In the genomic region with DNA sequence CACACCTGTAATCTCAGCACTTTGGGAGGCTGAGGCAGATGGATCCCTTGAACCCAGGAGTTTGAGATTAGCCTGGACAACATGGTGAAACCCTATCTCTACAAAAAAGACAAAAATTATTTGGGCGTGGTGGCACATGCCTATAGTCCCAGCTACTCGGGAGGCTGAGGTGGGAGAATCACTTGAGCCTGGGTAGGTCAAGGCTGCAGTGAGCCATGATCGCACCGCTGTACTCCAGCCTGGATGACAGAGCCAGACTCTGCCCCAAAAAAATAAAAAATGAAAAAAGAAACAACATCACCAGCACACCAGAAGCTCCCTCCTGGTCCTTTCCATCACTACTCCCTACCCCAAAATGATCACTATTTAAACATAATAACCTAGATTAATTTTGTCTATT, we compare ENCODE assay signal across 17 cellular contexts. TPM values are rescaled to one million over a fixed set of nuclear protein-coding genes. Genes with fewer than 3 reads are reported as not detected.
DNase-seq lines count a peak whose midpoint lies in the region; ATAC-seq and TF ChIP-seq lines count a peak whose summit lies in the region.
"Had no signal": no experiment of that assay in that cellular context is flagged by ENCODE, and none has a peak within 500 bp of the region (broad histone marks: within the 10 kb centered on the region; RNA-seq: fewer than 3 reads in every experiment).

No MANE protein-coding gene starts in this region.

- H3K9me3 Mint-ChIP-seq in activated T-cell treated with anti-CD3 and anti-CD28 coated beads, Interleukin-2, amount 50 U/mL, for 4 hours, result no peaks in the 10 kb centered on the region
- H3K9me3 Mint-ChIP-seq in endodermal cell, result peaks cover 2% of the 10 kb centered on the region

- in situ Hi-C loops in Panc1 (cut with HindIII; ENCODE audit: low pct_unique_long_range_greater_than_20kb, low sequenced_read_pairs), result no loop called here

- BruUV-seq in Panc1 (replicated peaks; lab: Mats Ljungman, UMichigan), result no TSS peak

- H3K4me3 ChIP-seq in Panc1 (ENCODE audit: low read depth in 2 of 2, low read length in 2 of 2) (peak overlapping the region; percentile 17 to 94; a peak in 3 of 4 replicates), endodermal cell (ENCODE audit: low read length) (peak overlapping the region; percentile 95), sigmoid colon (no peak overlapping the region), ascending aorta (peak overlapping the region in 1 of 2 donors; percentile 90)
- H3K4me3 ChIP-seq: uterus had no signal

- peaks cover 5% of the 10 kb centered on the region; the same call in 1 of the 2 replicates for H3K36me3 ChIP-seq in Panc1 (ENCODE audit: control insufficient read depth, insufficient read depth, low read length)
- peaks cover 28% of the 10 kb centered on the region for H3K36me3 ChIP-seq in endodermal cell (ENCODE audit: control insufficient read depth, insufficient read depth, low read length)
- peaks cover 0 to 9% (median 2%) of the 10 kb centered on the region in 4 donors for H3K36me3 ChIP-seq in sigmoid colon
- peaks cover 4 to 5% of the 10 kb centered on the region in 2 donors for H3K36me3 ChIP-seq in ascending aorta
- H3K36me3 ChIP-seq: neutrophil, uterus had no signal

- peak overlapping the region; percentile 2 for H3K4me3 Mint-ChIP-seq in activated T-cell treated with anti-CD3 and anti-CD28 coated beads, Interleukin-2, amount 50 U/mL, for 4 hours
- H3K4me3 Mint-ChIP-seq in endodermal cell, result peak overlapping the region; percentile 90

- peaks cover 49% of the 10 kb centered on the region for H3K4me1 Mint-ChIP-seq in activated T-cell treated with anti-CD3 and anti-CD28 coated beads, Interleukin-2, amount 50 U/mL, for 4 hours (ENCODE audit: low read depth)
- H3K4me1 Mint-ChIP-seq in endodermal cell, result peaks cover 23% of the 10 kb centered on the region

- H3K27ac ChIP-seq in Panc1 (ENCODE audit: low read length) (peak overlapping the region; percentile 95), endodermal cell (ENCODE audit: low read depth, low read length) (no peak overlapping the region), sigmoid colon (peak overlapping the region; percentile 28 to 97 (median 94)), ascending aorta (no peak overlapping the region)
- H3K27ac ChIP-seq: neutrophil, SJCRH30 had no signal

- intact Hi-C loops in Panc1 (cut with micrococcal nuclease; ENCODE audit: unreplicated experiment), result no loop called here
- intact Hi-C loops in sigmoid colon (cut with DNase I), result no loop called here
- intact Hi-C loops in ascending aorta (cut with DNase I), result no loop called here

- no peaks in the 10 kb centered on the region for H3K9me3 ChIP-seq in Panc1 (ENCODE audit: control insufficient read depth, insufficient read depth, low read depth, low read length)
- H3K9me3 ChIP-seq in endodermal cell (ENCODE audit: control insufficient read depth, low read length), result no peaks in the 10 kb centered on the region
- no peaks in the 10 kb centered on the region for H3K9me3 ChIP-seq in sigmoid colon
- no peaks in the 10 kb centered on the region for H3K9me3 ChIP-seq in ascending aorta
- H3K9me3 ChIP-seq: neutrophil, SJCRH30, uterus had no signal

- DNase-seq in activated T-cell treated with anti-CD3 and anti-CD28 coated beads, Interleukin-2, amount 50 U/mL, for 4 hours, result no peak
- no peak for DNase-seq in activated T-cell treated with anti-CD3 and anti-CD28 coated beads, Interleukin-2, amount 50 U/mL, for 48 hours
- DNase-seq in Panc1 (ENCODE audit: low read depth, low spot score) (no peak), endodermal cell (no peak), sigmoid colon (no peak), ascending aorta (ENCODE audit: low spot score in 2 of 2) (no peak), amniotic stem cell (lab: John Stamatoyannopoulos, UW) (no peak)
- DNase-seq: activated CD4-positive, alpha-beta T cell treated with anti-CD3 and anti-CD28 coated beads for 48 hours; activated gamma-delta T cell; GOT3; kidney glomerular epithelial cell; NCI-H1436 treated with DMSO at 0.1 percent for 48 hours; NCI-H526 treated with DMSO at 0.1 percent for 48 hours; SJCRH30; uterus had no signal

- TF ChIP-seq POLR2A in sigmoid colon (IDR thresholded peaks at IDR 0.05), result no peak

- no peak for TF ChIP-seq EP300 in sigmoid colon (IDR thresholded peaks at IDR 0.05)

- TF ChIP-seq CTCF in Panc1 (IDR thresholded peaks at IDR 0.05) (no peak), endodermal cell (conservative IDR thresholded peaks at IDR 0.05) (no peak), sigmoid colon (IDR thresholded peaks at IDR 0.05) (no peak), ascending aorta (IDR thresholded peaks at IDR 0.05) (no peak)

- WGBS in endodermal cell (ENCODE audit: insufficient coverage in 1 of 2, insufficient read length in 1 of 2), 2 experiments, result 88 to 99% methylated on average over 2 to 4 of the region's 4 CpGs
- 79 to 92% methylated on average over 4 of the region's 4 CpGs for WGBS in sigmoid colon, 2 donors

- H3K4me1 ChIP-seq in Panc1 (ENCODE audit: control insufficient read depth, insufficient read depth, low read length) (peaks cover 11% of the 10 kb centered on the region; the same call in 1 of the 2 replicates), endodermal cell (ENCODE audit: control insufficient read depth, insufficient read depth, low read length) (no peaks in the 10 kb centered on the region), sigmoid colon (peaks cover 0 to 61% (median 43%) of the 10 kb centered on the region in 4 donors), ascending aorta (peaks cover 0 to 24% of the 10 kb centered on the region in 2 donors)
- H3K4me1 ChIP-seq: uterus had no signal

- H3K27ac Mint-ChIP-seq in endodermal cell, result no peak overlapping the region

- no peak overlapping the region for H3K9ac ChIP-seq in endodermal cell (ENCODE audit: extremely low read depth, low read length, poor library complexity, severe bottlenecking)

- H3K27me3 ChIP-seq in Panc1 (ENCODE audit: control insufficient read depth, insufficient read depth, low read length), result no peaks in the 10 kb centered on the region
- H3K27me3 ChIP-seq in endodermal cell (ENCODE audit: control insufficient read depth, insufficient read depth, low read length, poor library complexity, severe bottlenecking), result no peaks in the 10 kb centered on the region
- no peaks in the 10 kb centered on the region for H3K27me3 ChIP-seq in sigmoid colon
- H3K27me3 ChIP-seq in ascending aorta, result no peaks in the 10 kb centered on the region
- H3K27me3 ChIP-seq: SJCRH30, uterus had no signal

- no peak for ATAC-seq in activated T-cell treated with anti-CD3 and anti-CD28 coated beads, Interleukin-2, amount 50 U/mL, for 4 hours
- ATAC-seq in Panc1 (no peak), HG03442 (IDR thresholded peaks at IDR 0.05; ENCODE audit: unreplicated experiment) (no peak)

- POLR2A ChIA-PET in Panc1 (lab: Charles Lee), result no interaction called here

- CTCF ChIA-PET in Panc1 (lab: Charles Lee), result no interaction called here

- H3K27me3 Mint-ChIP-seq in activated T-cell treated with anti-CD3 and anti-CD28 coated beads, Interleukin-2, amount 50 U/mL, for 4 hours (ENCODE audit: low read depth), result no peaks in the 10 kb centered on the region
- H3K27me3 Mint-ChIP-seq in endodermal cell (ENCODE audit: insufficient read depth), result no peaks in the 10 kb centered on the region

- H3K36me3 Mint-ChIP-seq in activated T-cell treated with anti-CD3 and anti-CD28 coated beads, Interleukin-2, amount 50 U/mL, for 4 hours (ENCODE audit: insufficient read depth), result peaks cover 15% of the 10 kb centered on the region
- H3K36me3 Mint-ChIP-seq in endodermal cell (ENCODE audit: low read depth), result peaks cover 29% of the 10 kb centered on the region

RNA-seq across cellular contexts. Expression of gene VEZT, which starts 2.6 kb away (rescaled TPM):
- total RNA-seq in activated T-cell treated with anti-CD3 and anti-CD28 coated beads, Interleukin-2, amount 50 U/mL, for 4 hours, result 10 to 100 TPM; 41.7 to 43.4 (median 41.8) TPM
- total RNA-seq in Panc1 (2021; ENCODE audit: unreplicated experiment), result 70.6 TPM
- 35.8 TPM for polyA plus RNA-seq in Panc1 (2012; ENCODE audit: insufficient read length)
- 100 to 1,000 TPM; 146 to 201 TPM for total RNA-seq in endodermal cell
- 95.3 TPM for polyA plus RNA-seq in endodermal cell (2013, experiment 1 of 2)
- 95.6 TPM for polyA plus RNA-seq in endodermal cell (2013, experiment 2 of 2)
- total RNA-seq in sigmoid colon, result 100 to 1,000 TPM in 1 of 4 donors, 10 to 100 TPM in 3; 82.8 to 114 (median 90.5) TPM
- 10 to 100 TPM; 19.9 to 32.3 (median 20.4) TPM for polyA plus RNA-seq in sigmoid colon
- 141 TPM for total RNA-seq in ascending aorta

RNA-seq across cellular contexts. Expression of gene FGD6, which starts 2.9 kb away (rescaled TPM):
- under 1 TPM; 0.66 to 0.82 (median 0.81) TPM for total RNA-seq in activated T-cell treated with anti-CD3 and anti-CD28 coated beads, Interleukin-2, amount 50 U/mL, for 4 hours
- total RNA-seq in Panc1 (2021; ENCODE audit: unreplicated experiment), result 28.3 TPM
- polyA plus RNA-seq in Panc1 (2012; ENCODE audit: insufficient read length), result 9.2 TPM
- 100 to 1,000 TPM in 1 of 2 donors, 10 to 100 TPM in 1; 95.3 to 124 TPM for total RNA-seq in endodermal cell
- 14.3 TPM for polyA plus RNA-seq in endodermal cell (2013, experiment 1 of 2)
- 16.1 TPM for polyA plus RNA-seq in endodermal cell (2013, experiment 2 of 2)
- total RNA-seq in sigmoid colon, result 10 to 100 TPM; 40.2 to 56.6 (median 50.4) TPM
- polyA plus RNA-seq in sigmoid colon, result 1 to 10 TPM; 4.2 to 6.2 (median 5.3) TPM
- total RNA-seq in ascending aorta, result 2.0 TPM

Comparison
In these comparisons a context has a peak if more than half of its experiments do, and no peak if none do; other contexts are left out.
1. H3K27ac ChIP-seq: peak in Panc1 (single experiment) and sigmoid colon (4 of 4); none in endodermal cell (single experiment) and ascending aorta (0 of 2).
2. H3K4me3 ChIP-seq: peak in Panc1 (2 of 2) and endodermal cell (single experiment); none in sigmoid colon (0 of 4).